10 cellular contexts compared by ENCODE assay signal in genomic region chr6:39451831-39452230, GRCh38.
DNase-seq lines count a peak whose midpoint lies in the region; ATAC-seq, FAIRE-seq and TF ChIP-seq lines count a peak whose summit lies in the region.
"Had no signal": no experiment of that assay in that cellular context is flagged by ENCODE, and none has a peak within 500 bp of the region (broad histone marks: within the 10 kb centered on the region; RNA-seq: fewer than 3 reads in every experiment).

No MANE protein-coding gene starts in this region.

- in situ Hi-C loops in K562 (cut with MboI): no loop called here

- CTCF ChIA-PET in K562 (lab: Yijun Ruan, JAX; ENCODE audit: low intra/inter-chr PET ratio): no interaction called here

- no peak overlapping the region for H4K8ac ChIP-seq in mesenchymal stem cell (ENCODE audit: low read length)

- BruUV-seq in K562 (replicated peaks; lab: Mats Ljungman, UMichigan): no TSS peak

- H3K27me3 ChIP-seq in HL-60 (ENCODE audit: insufficient read depth, poor library complexity, severe bottlenecking) (no peaks in the 10 kb centered on the region), K562 (ENCODE audit: control insufficient read depth in 2 of 2, insufficient read depth in 2 of 2, low read length in 2 of 2) (no peaks in the 10 kb centered on the region), mesenchymal stem cell (ENCODE audit: control insufficient read depth in 1 of 2, insufficient read depth in 1 of 2, low read length in 2 of 2) (no peaks in the 10 kb centered on the region)

- H3K9ac ChIP-seq in K562 (ENCODE audit: insufficient read depth in 1 of 2, low read depth in 2 of 2, low read length in 2 of 2) (no peak overlapping the region), mesenchymal stem cell (ENCODE audit: low read length) (no peak overlapping the region)

- POLR2A ChIA-PET in K562 (lab: Yijun Ruan, JAX): no interaction called here

- TF ChIP-seq EP300 in K562 (IDR thresholded peaks at IDR 0.05; ENCODE audit: low read length): no peak

- ATAC-seq in K562: peak; percentile 71
- ATAC-seq: A549, left lobe of liver had no signal

- H3K4me3 ChIP-seq in HL-60 (replicated peaks; ENCODE audit: insufficient read depth, low read length): no peak overlapping the region
- no peak overlapping the region for H3K4me3 ChIP-seq in K562
- no peak overlapping the region for H3K4me3 ChIP-seq in mesenchymal stem cell (ENCODE audit: insufficient read depth in 1 of 2, low read depth in 1 of 2, low read length in 2 of 2)
- H3K4me3 ChIP-seq: A549 had no signal

- no peak overlapping the region for H2AFZ ChIP-seq in K562 (ENCODE audit: low read depth, low read length)
- no peak overlapping the region for H2AFZ ChIP-seq in mesenchymal stem cell (ENCODE audit: low read depth, low read length)

- peak in 1 of 2 experiments; percentile 34; a peak in 2 of 4 replicates for TF ChIP-seq RAD21 in K562 (CRISPR knock-in tag; conservative IDR thresholded peaks at IDR 0.05 in 1 of 2, IDR thresholded peaks at IDR 0.05 in 1 of 2)

- no peak overlapping the region for H2BK120ac ChIP-seq in mesenchymal stem cell (ENCODE audit: low read depth, low read length)

- H3K9me1 ChIP-seq in K562 (ENCODE audit: control insufficient read depth, insufficient read depth, low read length): no peaks in the 10 kb centered on the region

- WGBS in K562 (ENCODE audit: insufficient coverage, low coverage, missing lambda C conversion rate): 0% methylated on average over 2 of the region's 2 CpGs
- WGBS in mesenchymal stem cell: 68% methylated on average over 2 of the region's 2 CpGs

- no peak overlapping the region for H2BK15ac ChIP-seq in mesenchymal stem cell (ENCODE audit: low read depth, poor library complexity, severe bottlenecking)

- DNase-seq in NCI-H748 (lab: John Stamatoyannopoulos, UW; ENCODE audit: unreplicated experiment): peak; percentile 20
- DNase-seq in NCI-H748 treated with DMSO at 0.1 percent for 48 hours (lab: John Stamatoyannopoulos, UW): no peak
- no peak for DNase-seq in HL-60 (ENCODE audit: low read depth in 1 of 2, low spot score in 1 of 2)
- DNase-seq in K562 (ENCODE audit: extremely low read depth in 1 of 4, low spot score in 3 of 4): peak; percentile 32 to 42 (median 40)
- no peak for DNase-seq in mesenchymal stem cell
- DNase-seq in NCI-H2029 (lab: John Stamatoyannopoulos, UW): no peak
- no peak for DNase-seq in NCI-H128 (lab: John Stamatoyannopoulos, UW; ENCODE audit: unreplicated experiment)
- no peak for DNase-seq in nucleus accumbens (lab: John Stamatoyannopoulos, UW)

- peak overlapping the region in 1 of 2 experiments; percentile 24 for H3K18ac ChIP-seq in mesenchymal stem cell (ENCODE audit: low read depth in 1 of 2, low read length in 2 of 2)

- H4K91ac ChIP-seq in mesenchymal stem cell (ENCODE audit: low read length): no peak overlapping the region

- H3K4ac ChIP-seq in mesenchymal stem cell (ENCODE audit: low read depth in 1 of 2, low read length in 2 of 2): no peak overlapping the region

- TF ChIP-seq POLR2A in K562 (conservative IDR thresholded peaks at IDR 0.05): no peak

- no peaks in the 10 kb centered on the region for H3K79me2 ChIP-seq in K562 (ENCODE audit: control insufficient read depth, insufficient read depth, low read length)

- FAIRE-seq in K562 (lab: Jason Lieb, UNC): peak; percentile 70
- FAIRE-seq: A549 had no signal

- H3K36me3 ChIP-seq in K562 (ENCODE audit: control insufficient read depth, insufficient read depth, low read length): no peaks in the 10 kb centered on the region
- no peaks in the 10 kb centered on the region for H3K36me3 ChIP-seq in mesenchymal stem cell (ENCODE audit: control insufficient read depth in 1 of 2, insufficient read depth in 2 of 2, low read depth in 1 of 2, low read length in 2 of 2)

- H2AK5ac ChIP-seq in mesenchymal stem cell (ENCODE audit: low read length, severe bottlenecking): no peak overlapping the region

- H3K4me2 ChIP-seq in K562 (ENCODE audit: insufficient read depth, low read length): no peak overlapping the region
- H3K4me2 ChIP-seq in mesenchymal stem cell (ENCODE audit: low read length, poor library complexity, severe bottlenecking): no peak overlapping the region
- H3K4me2 ChIP-seq: A549 had no signal

- H3K23ac ChIP-seq in mesenchymal stem cell (ENCODE audit: low read length in 2 of 2): no peak overlapping the region

- H3K9me3 ChIP-seq in K562 (replicated peaks; ENCODE audit: control insufficient read depth, insufficient read depth, low read depth, low read length) (no peaks in the 10 kb centered on the region), mesenchymal stem cell (ENCODE audit: control insufficient read depth, low read length) (no peaks in the 10 kb centered on the region)
- H3K9me3 ChIP-seq: A549 had no signal

- TF ChIP-seq CTCF in HL-60 (IDR thresholded peaks at IDR 0.05; ENCODE audit: insufficient read depth, low read length) (peak; percentile 24), K562 (IDR thresholded peaks at IDR 0.05 in 2 of 3, conservative IDR thresholded peaks at IDR 0.05 in 1 of 3; ENCODE audit: insufficient read depth in 2 of 3, low read depth in 1 of 3, low read length in 3 of 3) (peak; percentile 40 to 64 (median 56); a peak in 5 of 6 replicates)

- intact Hi-C loops in K562 (cut with micrococcal nuclease): no loop called here

- no peaks in the 10 kb centered on the region for H3K4me1 ChIP-seq in K562 (replicated peaks in 1 of 2; ENCODE audit: control insufficient read depth in 2 of 2, insufficient read depth in 2 of 2, low read length in 2 of 2)
- peaks cover 4% of the 10 kb centered on the region for H3K4me1 ChIP-seq in mesenchymal stem cell (ENCODE audit: control insufficient read depth, insufficient read depth, low read depth, low read length)
- H3K4me1 ChIP-seq: A549 had no signal

- H2BK5ac ChIP-seq in mesenchymal stem cell (ENCODE audit: low read depth, low read length, poor library complexity, severe bottlenecking): no peak overlapping the region

- H4K20me1 ChIP-seq in K562 (replicated peaks; ENCODE audit: control insufficient read depth, insufficient read depth, low read length): no peaks in the 10 kb centered on the region

- H3K27ac ChIP-seq in HL-60 (replicated peaks) (no peak overlapping the region), K562 (ENCODE audit: extremely low read depth, low read depth, low read length) (no peak overlapping the region), mesenchymal stem cell (ENCODE audit: low read length, poor library complexity, severe bottlenecking) (peak overlapping the region; percentile 70)
- H3K27ac ChIP-seq: A549 had no signal

- H3K79me1 ChIP-seq in mesenchymal stem cell (replicated peaks; ENCODE audit: low read length, poor library complexity, severe bottlenecking): no peaks in the 10 kb centered on the region

- no peak overlapping the region for H3K14ac ChIP-seq in mesenchymal stem cell (ENCODE audit: low read length in 2 of 2)

- H2BK12ac ChIP-seq in mesenchymal stem cell (ENCODE audit: low read length in 2 of 2): no peak overlapping the region

TF ChIP-seq in K562, 482 proteins besides CTCF, POLR2A, EP300 and RAD21:
- TF ChIP-seq PTBP1 (IDR thresholded peaks at IDR 0.05; ENCODE audit: low read depth, low read length): 0 out of 2 replicates have a peak, but pooled peaks have one; percentile 41
- TF ChIP-seq ZNF512 (tag; IDR thresholded peaks at IDR 0.05): no peak
- TF ChIP-seq HDAC6 (IDR thresholded peaks at IDR 0.05; ENCODE audit: low read depth, low read length): no peak
- TF ChIP-seq SMC3 (conservative IDR thresholded peaks at IDR 0.05; ENCODE audit: insufficient read depth, low read depth, low read length): 0 out of 2 replicates have a peak, but pooled peaks have one; percentile 11
- TF ChIP-seq RBM25 (IDR thresholded peaks at IDR 0.05; ENCODE audit: low read depth, low read length, severe bottlenecking): peak; percentile 97
- peak in 1 of 3 experiments; percentile 25 for TF ChIP-seq YY1 (IDR thresholded peaks at IDR 0.05; ENCODE audit: borderline replicate concordance in 1 of 3, control insufficient read depth in 1 of 3, extremely low read depth in 1 of 3, insufficient read depth in 3 of 3, insufficient read length in 1 of 3, insufficient replicate concordance in 2 of 3, low read depth in 1 of 3, low read length in 2 of 3)
- TF ChIP-seq KDM5B (IDR thresholded peaks at IDR 0.05; ENCODE audit: insufficient replicate concordance, low read depth, low read length): no peak

Comparison
In these comparisons a context has a peak if more than half of its experiments do, and no peak if none do; other contexts are left out.
1. DNase-seq: peak in NCI-H748 (single experiment) and K562 (4 of 4); none in NCI-H748 treated with DMSO at 0.1 percent for 48 hours (single experiment), HL-60 (0 of 2), mesenchymal stem cell (single experiment), NCI-H2029 (single experiment), NCI-H128 (single experiment) and nucleus accumbens (0 of 56).